In genomic region chr1:244088161-244088560, GRCh38 we compare ENCODE assay signal across 24 cellular contexts.
"Had no signal": no experiment of that assay in that cellular context is flagged by ENCODE, and none has a peak within 500 bp of the region (broad histone marks: within the 10 kb centered on the region; RNA-seq: fewer than 3 reads in every experiment).

No MANE protein-coding gene starts in this region.

- H3K27me3 ChIP-seq: colonic mucosa, right lobe of liver, stomach, testis, tibial artery had no signal

- ATAC-seq: esophagus mucosa; gastrocnemius medialis; left lobe of liver; naive thymus-derived CD8-positive, alpha-beta T cell; psoas muscle; right lobe of liver; stimulated activated effector memory CD8-positive, alpha-beta T cell treated with anti-CD3 and anti-CD28 coated beads, Interleukin-12 subunit alpha, Interleukin-12 subunit beta, amount 100 ng/mL, for 72 hours had no signal

- H3K36me3 ChIP-seq: colonic mucosa, gastrocnemius medialis, right lobe of liver, stomach, tibial artery had no signal

- H3K27ac Mint-ChIP-seq: dendritic cell treated with granulocyte-macrophage colony-stimulating factor and Interleukin-4, amounts not matched to agents 40 ng/mL and 50 ng/mL, for 4 days; stimulated activated effector memory CD8-positive, alpha-beta T cell treated with anti-CD3 and anti-CD28 coated beads, Interleukin-12 subunit alpha, Interleukin-12 subunit beta, amount 100 ng/mL, for 72 hours; type B pancreatic cell had no signal

- H3K4me3 ChIP-seq: colonic mucosa, gastrocnemius medialis, psoas muscle, right lobe of liver, stomach, testis, tibial artery had no signal

- H3K4me3 Mint-ChIP-seq: dendritic cell treated with granulocyte-macrophage colony-stimulating factor and Interleukin-4, amounts not matched to agents 40 ng/mL and 50 ng/mL, for 4 days; naive thymus-derived CD8-positive, alpha-beta T cell; neural crest cell; stimulated activated effector memory CD8-positive, alpha-beta T cell treated with anti-CD3 and anti-CD28 coated beads, Interleukin-12 subunit alpha, Interleukin-12 subunit beta, amount 100 ng/mL, for 72 hours; type B pancreatic cell had no signal

- H3K27ac ChIP-seq: colonic mucosa, epithelial cell of prostate, gastrocnemius medialis, psoas muscle, right lobe of liver, stomach, testis, tibial artery had no signal

- H3K36me3 Mint-ChIP-seq: naive thymus-derived CD8-positive, alpha-beta T cell; stimulated activated effector memory CD8-positive, alpha-beta T cell treated with anti-CD3 and anti-CD28 coated beads, Interleukin-12 subunit alpha, Interleukin-12 subunit beta, amount 100 ng/mL, for 72 hours; type B pancreatic cell had no signal

- H3K4me1 ChIP-seq: colonic mucosa, gastrocnemius medialis, psoas muscle, testis had no signal

- H3K4me1 Mint-ChIP-seq: stimulated activated effector memory CD8-positive, alpha-beta T cell treated with anti-CD3 and anti-CD28 coated beads, Interleukin-12 subunit alpha, Interleukin-12 subunit beta, amount 100 ng/mL, for 72 hours had no signal

- H3K9me3 Mint-ChIP-seq: stimulated activated effector memory CD8-positive, alpha-beta T cell treated with anti-CD3 and anti-CD28 coated beads, Interleukin-12 subunit alpha, Interleukin-12 subunit beta, amount 100 ng/mL, for 72 hours had no signal

- DNase-seq: central memory CD4-positive, alpha-beta T cell; colonic mucosa; foreskin fibroblast; gastrocnemius medialis; kidney; mammary epithelial cell; naive thymus-derived CD8-positive, alpha-beta T cell; psoas muscle; right lobe of liver; small intestine; stimulated activated CD4-positive, alpha-beta T cell treated with anti-CD3 and anti-CD28 coated beads, Interleukin-12 subunit alpha, Interleukin-12 subunit beta, amount 100 ng/mL, for 4 hours; stimulated activated CD4-positive, alpha-beta T cell treated with anti-CD3 and anti-CD28 coated beads, Interleukin-1b, Interleukin-23, amount 100 ng/mL, for 48 hours; stimulated activated CD4-positive, alpha-beta T cell treated with anti-CD3 and anti-CD28 coated beads, Interleukin-4, amount 100 ng/mL, for 1 hour; stimulated activated naive CD4-positive, alpha-beta T cell treated with Interleukin-2 at 50 U/mL for 16 hours; stomach; testis; tibial artery had no signal

- H3K9me3 ChIP-seq: colonic mucosa, gastrocnemius medialis, psoas muscle, right lobe of liver, testis had no signal

- FAIRE-seq: kidney, small intestine had no signal
